28 cellular contexts compared by ENCODE assay signal in genomic region chr2:109187711-109188484, GRCh38.
"Had no signal": no experiment of that assay in that cellular context is flagged by ENCODE, and none has a peak within 500 bp of the region (broad histone marks: within the 10 kb centered on the region; RNA-seq: fewer than 3 reads in every experiment).

No MANE protein-coding gene starts in this region.

- H3K27ac ChIP-seq: brain microvascular endothelial cell, epithelial cell of prostate, esophagus squamous epithelium, left ventricle myocardium inferior, pancreas, psoas muscle, stomach, tibial nerve had no signal

- H3K36me3 ChIP-seq: adrenal gland, brain microvascular endothelial cell, esophagus squamous epithelium, left ventricle myocardium inferior, pancreas, stomach, tibial nerve had no signal

- DNase-seq: activated CD4-positive, alpha-beta T cell treated with anti-CD3 and anti-CD28 coated beads for 4 hours; activated CD4-positive, alpha-beta T cell treated with anti-CD3 and anti-CD28 coated beads, Interleukin-2, amount 50 U/mL, for 4 hours; activated CD4-positive, CD25-positive, alpha-beta regulatory T cell; activated CD8-positive, alpha-beta memory T cell treated with anti-CD3 and anti-CD28 coated beads, Interleukin-2, amount 50 U/mL, for 4 hours; activated effector memory CD4-positive, alpha-beta T cell treated with anti-CD3 and anti-CD28 coated beads, Interleukin-2, amount 50 U/mL, for 16 hours; activated naive CD4-positive, alpha-beta T cell treated with anti-CD3 and anti-CD28 coated beads for 36 hours; activated naive CD8-positive, alpha-beta T cell treated with anti-CD3 and anti-CD28 coated beads for 36 hours; activated T-cell treated with anti-CD3 and anti-CD28 coated beads, Interleukin-2, amount 50 U/mL, for 1 hour; brain microvascular endothelial cell; caudate nucleus; effector CD8-positive, alpha-beta T cell; esophagus squamous epithelium; foreskin melanocyte; left ventricle myocardium inferior; naive B cell; nephron progenitor cell; pancreas; psoas muscle; stimulated activated CD4-positive, alpha-beta T cell treated with anti-CD3 and anti-CD28 coated beads, Interleukin-15, amount 100 ng/mL, for 24 hours; stimulated activated CD4-positive, alpha-beta T cell treated with anti-CD3 and anti-CD28 coated beads, Interleukin-2, amount 100 ng/mL, for 24 hours; stimulated activated naive B cell treated with anti-CD40 and anti-IgM and Interleukin-4, amounts not matched to agents 10 μg/mL and 1 μg/mL and 100 μg/mL, for 72 hours; stomach; T-helper 1 cell had no signal

- H3K4me3 ChIP-seq: adrenal gland, esophagus squamous epithelium, left ventricle myocardium inferior, pancreas, psoas muscle, stomach, tibial nerve had no signal

- FAIRE-seq: astrocyte, endometrium, pancreas had no signal

- H3K9me3 ChIP-seq: adrenal gland, esophagus squamous epithelium, left ventricle myocardium inferior, pancreas, psoas muscle, stomach, tibial nerve had no signal

- ATAC-seq: pancreas; psoas muscle; stimulated activated naive B cell treated with anti-CD40 and anti-IgM and Interleukin-4, amounts not matched to agents 10 μg/mL and 1 μg/mL and 100 μg/mL, for 72 hours had no signal

- H3K27me3 ChIP-seq: adrenal gland, brain microvascular endothelial cell, esophagus squamous epithelium, pancreas, stomach, tibial nerve had no signal
